In the genomic region with DNA sequence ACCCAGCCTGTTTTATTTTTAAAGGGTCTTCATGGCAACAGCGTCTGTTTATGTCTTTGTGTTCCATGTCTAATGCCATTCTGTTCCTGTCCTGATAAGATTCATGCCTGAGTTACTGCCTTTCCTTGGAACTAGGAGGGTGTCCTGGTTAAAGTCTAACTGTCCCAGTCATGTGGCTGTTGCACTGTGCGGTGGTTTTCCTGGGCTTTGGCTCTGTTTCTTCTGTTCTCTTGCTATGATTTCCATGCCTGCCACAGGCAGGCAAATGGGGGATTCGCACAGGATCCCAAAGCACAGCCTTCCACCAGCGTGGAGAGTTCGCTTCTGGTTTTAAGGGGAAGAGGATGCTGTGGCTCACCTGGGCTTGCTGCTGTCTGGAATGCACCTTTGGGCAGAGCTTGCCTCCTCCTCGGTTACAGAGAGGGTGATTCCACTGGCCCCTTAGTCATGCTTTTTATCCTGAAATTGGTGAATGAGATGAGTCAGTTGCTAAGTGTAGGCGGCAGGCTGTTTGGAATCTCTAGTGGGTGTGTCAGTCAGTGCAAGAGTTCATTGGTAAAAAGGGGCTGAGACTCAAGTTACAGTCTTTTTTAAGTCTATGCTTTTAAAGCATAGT, we compare ENCODE assay signal across 1 cellular context.
TF ChIP-seq lines count a peak whose summit lies in the region.

No MANE protein-coding gene starts in this region.

TF ChIP-seq in K562, 482 proteins besides CTCF, POLR2A, EP300 and RAD21 (continued from another document and continues in another):
- TF ChIP-seq, protein P1, sequence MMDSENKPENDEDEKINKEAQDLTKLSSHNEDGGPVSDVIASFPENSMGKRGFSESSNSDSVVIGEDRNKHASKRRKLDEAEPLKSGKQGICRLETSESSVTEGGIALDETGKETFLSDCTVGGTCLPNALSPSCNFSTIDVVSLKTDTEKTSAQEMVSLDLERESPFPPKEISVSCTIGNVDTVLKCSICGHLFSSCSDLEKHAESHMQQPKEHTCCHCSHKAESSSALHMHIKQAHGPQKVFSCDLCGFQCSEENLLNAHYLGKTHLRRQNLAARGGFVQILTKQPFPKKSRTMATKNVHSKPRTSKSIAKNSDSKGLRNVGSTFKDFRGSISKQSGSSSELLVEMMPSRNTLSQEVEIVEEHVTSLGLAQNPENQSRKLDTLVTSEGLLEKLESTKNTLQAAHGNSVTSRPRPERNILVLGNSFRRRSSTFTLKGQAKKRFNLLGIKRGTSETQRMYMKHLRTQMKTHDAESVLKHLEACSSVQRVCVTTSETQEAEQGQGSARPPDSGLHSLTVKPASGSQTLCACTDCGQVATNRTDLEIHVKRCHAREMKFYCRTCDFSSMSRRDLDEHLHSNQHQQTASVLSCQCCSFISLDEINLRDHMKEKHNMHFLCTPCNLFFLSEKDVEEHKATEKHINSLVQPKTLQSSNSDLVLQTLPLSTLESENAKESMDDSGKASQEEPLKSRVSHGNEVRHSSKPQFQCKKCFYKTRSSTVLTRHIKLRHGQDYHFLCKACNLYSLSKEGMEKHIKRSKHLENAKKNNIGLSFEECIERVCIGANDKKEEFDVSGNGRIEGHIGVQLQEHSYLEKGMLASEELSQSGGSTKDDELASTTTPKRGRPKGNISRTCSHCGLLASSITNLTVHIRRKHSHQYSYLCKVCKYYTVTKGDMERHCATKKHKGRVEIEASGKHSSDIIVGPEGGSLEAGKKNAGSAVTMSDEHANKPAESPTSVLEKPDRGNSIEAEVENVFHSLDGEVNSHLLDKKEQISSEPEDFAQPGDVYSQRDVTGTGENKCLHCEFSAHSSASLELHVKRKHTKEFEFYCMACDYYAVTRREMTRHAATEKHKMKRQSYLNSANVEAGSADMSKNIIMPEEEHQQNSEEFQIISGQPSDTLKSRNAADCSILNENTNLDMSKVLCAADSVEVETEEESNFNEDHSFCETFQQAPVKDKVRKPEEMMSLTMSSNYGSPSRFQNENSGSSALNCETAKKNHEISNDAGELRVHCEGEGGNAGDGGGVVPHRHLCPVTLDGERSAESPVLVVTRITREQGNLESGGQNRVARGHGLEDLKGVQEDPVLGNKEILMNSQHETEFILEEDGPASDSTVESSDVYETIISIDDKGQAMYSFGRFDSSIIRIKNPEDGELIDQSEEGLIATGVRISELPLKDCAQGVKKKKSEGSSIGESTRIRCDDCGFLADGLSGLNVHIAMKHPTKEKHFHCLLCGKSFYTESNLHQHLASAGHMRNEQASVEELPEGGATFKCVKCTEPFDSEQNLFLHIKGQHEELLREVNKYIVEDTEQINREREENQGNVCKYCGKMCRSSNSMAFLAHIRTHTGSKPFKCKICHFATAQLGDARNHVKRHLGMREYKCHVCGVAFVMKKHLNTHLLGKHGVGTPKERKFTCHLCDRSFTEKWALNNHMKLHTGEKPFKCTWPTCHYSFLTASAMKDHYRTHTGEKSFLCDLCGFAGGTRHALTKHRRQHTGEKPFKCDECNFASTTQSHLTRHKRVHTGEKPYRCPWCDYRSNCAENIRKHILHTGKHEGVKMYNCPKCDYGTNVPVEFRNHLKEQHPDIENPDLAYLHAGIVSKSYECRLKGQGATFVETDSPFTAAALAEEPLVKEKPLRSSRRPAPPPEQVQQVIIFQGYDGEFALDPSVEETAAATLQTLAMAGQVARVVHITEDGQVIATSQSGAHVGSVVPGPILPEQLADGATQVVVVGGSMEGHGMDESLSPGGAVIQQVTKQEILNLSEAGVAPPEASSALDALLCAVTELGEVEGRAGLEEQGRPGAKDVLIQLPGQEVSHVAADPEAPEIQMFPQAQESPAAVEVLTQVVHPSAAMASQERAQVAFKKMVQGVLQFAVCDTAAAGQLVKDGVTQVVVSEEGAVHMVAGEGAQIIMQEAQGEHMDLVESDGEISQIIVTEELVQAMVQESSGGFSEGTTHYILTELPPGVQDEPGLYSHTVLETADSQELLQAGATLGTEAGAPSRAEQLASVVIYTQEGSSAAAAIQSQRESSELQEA (IDR thresholded peaks at IDR 0.05; ENCODE audit: low read depth): no peak
- TF ChIP-seq CAMTA2 (CRISPR knock-in tag; conservative IDR thresholded peaks at IDR 0.05) (no peak), ZNF766 (CRISPR knock-in tag; conservative IDR thresholded peaks at IDR 0.05) (0 out of 2 replicates have a peak, but pooled peaks have one; percentile 27), PHF21A (IDR thresholded peaks at IDR 0.05; ENCODE audit: borderline replicate concordance, low read depth) (no peak), YBX1 (IDR thresholded peaks at IDR 0.05) (no peak), ZNF134 (CRISPR knock-in tag; conservative IDR thresholded peaks at IDR 0.05) (no peak), BACH1 (tag; IDR thresholded peaks at IDR 0.05) (no peak), ZNF830 (CRISPR knock-in tag; IDR thresholded peaks at IDR 0.05) (no peak), ZNF146 (CRISPR knock-in tag; IDR thresholded peaks at IDR 0.05; ENCODE audit: unreplicated experiment) (no peak), NRF1 (conservative IDR thresholded peaks at IDR 0.05 in 1 of 2, IDR thresholded peaks at IDR 0.05 in 1 of 2) (peak in 1 of 2 experiments; percentile 37; a peak in 1 of 4 replicates), ZNF41 (CRISPR knock-in tag; conservative IDR thresholded peaks at IDR 0.05) (no peak), ARNT (IDR thresholded peaks at IDR 0.05) (no peak), FOXA3 (CRISPR knock-in tag; conservative IDR thresholded peaks at IDR 0.05 in 1 of 2, IDR thresholded peaks at IDR 0.05 in 1 of 2) (no peak), ZNF354B (CRISPR knock-in tag; IDR thresholded peaks at IDR 0.05) (no peak), ELF2 (CRISPR knock-in tag; IDR thresholded peaks at IDR 0.05) (no peak), RFX5 (IDR thresholded peaks at IDR 0.05; ENCODE audit: low read depth, low read length) (peak; percentile 37; the same call in 1 of the 2 replicates), SAP30 (IDR thresholded peaks at IDR 0.05; ENCODE audit: borderline replicate concordance, insufficient read depth, low read depth, low read length, poor library complexity, severe bottlenecking) (no peak), GATA2 (CRISPR knock-in tag; IDR thresholded peaks at IDR 0.05) (no peak), MYBL2 (IDR thresholded peaks at IDR 0.05; ENCODE audit: low read depth) (no peak), MYBL2 (CRISPR knock-in tag; IDR thresholded peaks at IDR 0.05; ENCODE audit: borderline replicate concordance) (no peak), ZNF12 (CRISPR knock-in tag; IDR thresholded peaks at IDR 0.05) (no peak), LEF1 (IDR thresholded peaks at IDR 0.05) (no peak), BDP1 (IDR thresholded peaks at IDR 0.05; ENCODE audit: insufficient read depth, insufficient read length) (no peak), ATF1 (CRISPR knock-in tag; IDR thresholded peaks at IDR 0.05) (no peak), ATF1 (tag; IDR thresholded peaks at IDR 0.05) (no peak), ZNF668 (CRISPR knock-in tag; IDR thresholded peaks at IDR 0.05) (no peak), SMC3 (conservative IDR thresholded peaks at IDR 0.05; ENCODE audit: insufficient read depth, low read depth, low read length) (no peak), HNRNPLL (IDR thresholded peaks at IDR 0.05; ENCODE audit: low read depth, low read length, poor library complexity, severe bottlenecking) (no peak), ZNF217 (CRISPR knock-in tag; IDR thresholded peaks at IDR 0.05) (no peak), PML (IDR thresholded peaks at IDR 0.05; ENCODE audit: low read length) (no peak), KLF13 (tag; IDR thresholded peaks at IDR 0.05; ENCODE audit: borderline replicate concordance, low read depth) (no peak; the same call in 1 of the 2 replicates), HMG20B (CRISPR knock-in tag; IDR thresholded peaks at IDR 0.05) (no peak), MECOM (CRISPR knock-in tag; IDR thresholded peaks at IDR 0.05) (no peak), SRSF3 (IDR thresholded peaks at IDR 0.05; ENCODE audit: insufficient read depth, low read length) (no peak), TBP (optimal IDR thresholded peaks at IDR 0.05; ENCODE audit: low read depth, low read length) (no peak), NR1H2 (CRISPR knock-in tag; IDR thresholded peaks at IDR 0.05) (no peak), NFE2 (IDR thresholded peaks at IDR 0.05; ENCODE audit: low read depth) (peak; percentile 79)
- TF ChIP-seq, protein P2, sequence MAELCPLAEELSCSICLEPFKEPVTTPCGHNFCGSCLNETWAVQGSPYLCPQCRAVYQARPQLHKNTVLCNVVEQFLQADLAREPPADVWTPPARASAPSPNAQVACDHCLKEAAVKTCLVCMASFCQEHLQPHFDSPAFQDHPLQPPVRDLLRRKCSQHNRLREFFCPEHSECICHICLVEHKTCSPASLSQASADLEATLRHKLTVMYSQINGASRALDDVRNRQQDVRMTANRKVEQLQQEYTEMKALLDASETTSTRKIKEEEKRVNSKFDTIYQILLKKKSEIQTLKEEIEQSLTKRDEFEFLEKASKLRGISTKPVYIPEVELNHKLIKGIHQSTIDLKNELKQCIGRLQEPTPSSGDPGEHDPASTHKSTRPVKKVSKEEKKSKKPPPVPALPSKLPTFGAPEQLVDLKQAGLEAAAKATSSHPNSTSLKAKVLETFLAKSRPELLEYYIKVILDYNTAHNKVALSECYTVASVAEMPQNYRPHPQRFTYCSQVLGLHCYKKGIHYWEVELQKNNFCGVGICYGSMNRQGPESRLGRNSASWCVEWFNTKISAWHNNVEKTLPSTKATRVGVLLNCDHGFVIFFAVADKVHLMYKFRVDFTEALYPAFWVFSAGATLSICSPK (IDR thresholded peaks at IDR 0.05; ENCODE audit: borderline replicate concordance): no peak
- TF ChIP-seq, protein P3, sequence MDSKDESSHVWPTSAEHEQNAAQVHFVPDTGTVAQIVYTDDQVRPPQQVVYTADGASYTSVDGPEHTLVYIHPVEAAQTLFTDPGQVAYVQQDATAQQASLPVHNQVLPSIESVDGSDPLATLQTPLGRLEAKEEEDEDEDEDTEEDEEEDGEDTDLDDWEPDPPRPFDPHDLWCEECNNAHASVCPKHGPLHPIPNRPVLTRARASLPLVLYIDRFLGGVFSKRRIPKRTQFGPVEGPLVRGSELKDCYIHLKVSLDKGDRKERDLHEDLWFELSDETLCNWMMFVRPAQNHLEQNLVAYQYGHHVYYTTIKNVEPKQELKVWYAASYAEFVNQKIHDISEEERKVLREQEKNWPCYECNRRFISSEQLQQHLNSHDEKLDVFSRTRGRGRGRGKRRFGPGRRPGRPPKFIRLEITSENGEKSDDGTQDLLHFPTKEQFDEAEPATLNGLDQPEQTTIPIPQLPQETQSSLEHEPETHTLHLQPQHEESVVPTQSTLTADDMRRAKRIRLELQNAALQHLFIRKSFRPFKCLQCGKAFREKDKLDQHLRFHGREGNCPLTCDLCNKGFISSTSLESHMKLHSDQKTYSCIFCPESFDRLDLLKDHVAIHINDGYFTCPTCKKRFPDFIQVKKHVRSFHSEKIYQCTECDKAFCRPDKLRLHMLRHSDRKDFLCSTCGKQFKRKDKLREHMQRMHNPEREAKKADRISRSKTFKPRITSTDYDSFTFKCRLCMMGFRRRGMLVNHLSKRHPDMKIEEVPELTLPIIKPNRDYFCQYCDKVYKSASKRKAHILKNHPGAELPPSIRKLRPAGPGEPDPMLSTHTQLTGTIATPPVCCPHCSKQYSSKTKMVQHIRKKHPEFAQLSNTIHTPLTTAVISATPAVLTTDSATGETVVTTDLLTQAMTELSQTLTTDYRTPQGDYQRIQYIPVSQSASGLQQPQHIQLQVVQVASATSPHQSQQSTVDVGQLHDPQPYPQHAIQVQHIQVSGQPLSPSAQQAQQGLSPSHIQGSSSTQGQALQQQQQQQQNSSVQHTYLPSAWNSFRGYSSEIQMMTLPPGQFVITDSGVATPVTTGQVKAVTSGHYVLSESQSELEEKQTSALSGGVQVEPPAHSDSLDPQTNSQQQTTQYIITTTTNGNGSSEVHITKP (IDR thresholded peaks at IDR 0.05; ENCODE audit: partially characterized antibody): peak; percentile 59
- TF ChIP-seq, protein P4, sequence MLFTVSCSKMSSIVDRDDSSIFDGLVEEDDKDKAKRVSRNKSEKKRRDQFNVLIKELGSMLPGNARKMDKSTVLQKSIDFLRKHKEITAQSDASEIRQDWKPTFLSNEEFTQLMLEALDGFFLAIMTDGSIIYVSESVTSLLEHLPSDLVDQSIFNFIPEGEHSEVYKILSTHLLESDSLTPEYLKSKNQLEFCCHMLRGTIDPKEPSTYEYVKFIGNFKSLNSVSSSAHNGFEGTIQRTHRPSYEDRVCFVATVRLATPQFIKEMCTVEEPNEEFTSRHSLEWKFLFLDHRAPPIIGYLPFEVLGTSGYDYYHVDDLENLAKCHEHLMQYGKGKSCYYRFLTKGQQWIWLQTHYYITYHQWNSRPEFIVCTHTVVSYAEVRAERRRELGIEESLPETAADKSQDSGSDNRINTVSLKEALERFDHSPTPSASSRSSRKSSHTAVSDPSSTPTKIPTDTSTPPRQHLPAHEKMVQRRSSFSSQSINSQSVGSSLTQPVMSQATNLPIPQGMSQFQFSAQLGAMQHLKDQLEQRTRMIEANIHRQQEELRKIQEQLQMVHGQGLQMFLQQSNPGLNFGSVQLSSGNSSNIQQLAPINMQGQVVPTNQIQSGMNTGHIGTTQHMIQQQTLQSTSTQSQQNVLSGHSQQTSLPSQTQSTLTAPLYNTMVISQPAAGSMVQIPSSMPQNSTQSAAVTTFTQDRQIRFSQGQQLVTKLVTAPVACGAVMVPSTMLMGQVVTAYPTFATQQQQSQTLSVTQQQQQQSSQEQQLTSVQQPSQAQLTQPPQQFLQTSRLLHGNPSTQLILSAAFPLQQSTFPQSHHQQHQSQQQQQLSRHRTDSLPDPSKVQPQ (CRISPR knock-in tag; IDR thresholded peaks at IDR 0.05; ENCODE audit: borderline replicate concordance): no peak
